ENCODE assay signal across 1 cellular context in the genomic region with DNA sequence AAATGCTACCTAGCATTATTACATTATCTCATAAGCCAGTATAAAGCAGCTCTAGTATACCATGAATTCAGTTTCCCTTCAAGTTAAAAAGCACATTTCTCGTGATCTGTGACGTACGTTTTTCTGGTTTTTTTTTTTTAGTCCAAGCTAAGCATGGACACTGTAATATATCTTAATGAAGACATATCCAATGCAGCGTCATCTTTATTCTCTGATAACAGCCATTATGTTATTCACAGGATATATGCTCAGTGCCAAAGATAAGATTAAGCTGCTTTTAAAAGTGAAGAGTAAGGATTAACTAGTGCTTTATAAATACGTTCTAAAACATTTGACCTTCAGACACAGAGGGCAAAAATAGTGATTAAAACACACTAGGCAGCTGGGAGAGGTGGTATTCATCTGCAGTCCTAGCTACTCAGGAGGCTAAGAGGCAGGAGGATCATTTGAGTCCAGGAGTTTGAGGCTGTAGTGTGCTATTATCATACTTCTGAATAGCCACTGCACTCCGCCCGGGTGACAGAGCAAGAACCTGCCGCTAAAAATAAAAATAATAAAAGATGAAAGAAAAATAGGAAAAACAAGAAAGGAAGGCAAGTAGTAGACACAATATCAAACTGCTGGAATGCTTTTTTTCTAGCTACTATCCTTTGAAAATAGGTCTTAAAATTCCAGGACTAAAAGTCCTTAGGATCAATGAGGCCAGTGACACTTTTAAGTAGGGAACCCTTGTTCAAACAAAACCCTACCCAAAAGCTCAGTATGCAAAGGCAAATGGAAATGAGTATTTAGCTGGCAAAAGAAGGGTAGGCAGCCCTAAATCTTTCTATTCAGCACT.
TF ChIP-seq lines count a peak whose summit lies in the region.

No MANE protein-coding gene starts in this region.

TF ChIP-seq in IMR-90, 13 proteins besides CTCF, POLR2A, EP300 and RAD21:
- no peak for TF ChIP-seq MAZ (IDR thresholded peaks at IDR 0.05; ENCODE audit: borderline replicate concordance, low read depth, low read length)
- TF ChIP-seq MXI1 (IDR thresholded peaks at IDR 0.05; ENCODE audit: borderline replicate concordance, low read depth, low read length), result no peak
- TF ChIP-seq, protein P1, sequence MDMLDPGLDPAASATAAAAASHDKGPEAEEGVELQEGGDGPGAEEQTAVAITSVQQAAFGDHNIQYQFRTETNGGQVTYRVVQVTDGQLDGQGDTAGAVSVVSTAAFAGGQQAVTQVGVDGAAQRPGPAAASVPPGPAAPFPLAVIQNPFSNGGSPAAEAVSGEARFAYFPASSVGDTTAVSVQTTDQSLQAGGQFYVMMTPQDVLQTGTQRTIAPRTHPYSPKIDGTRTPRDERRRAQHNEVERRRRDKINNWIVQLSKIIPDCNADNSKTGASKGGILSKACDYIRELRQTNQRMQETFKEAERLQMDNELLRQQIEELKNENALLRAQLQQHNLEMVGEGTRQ (IDR thresholded peaks at IDR 0.05; ENCODE audit: low read depth, low read length), result no peak
- TF ChIP-seq, protein P2, sequence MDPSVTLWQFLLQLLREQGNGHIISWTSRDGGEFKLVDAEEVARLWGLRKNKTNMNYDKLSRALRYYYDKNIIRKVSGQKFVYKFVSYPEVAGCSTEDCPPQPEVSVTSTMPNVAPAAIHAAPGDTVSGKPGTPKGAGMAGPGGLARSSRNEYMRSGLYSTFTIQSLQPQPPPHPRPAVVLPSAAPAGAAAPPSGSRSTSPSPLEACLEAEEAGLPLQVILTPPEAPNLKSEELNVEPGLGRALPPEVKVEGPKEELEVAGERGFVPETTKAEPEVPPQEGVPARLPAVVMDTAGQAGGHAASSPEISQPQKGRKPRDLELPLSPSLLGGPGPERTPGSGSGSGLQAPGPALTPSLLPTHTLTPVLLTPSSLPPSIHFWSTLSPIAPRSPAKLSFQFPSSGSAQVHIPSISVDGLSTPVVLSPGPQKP (IDR thresholded peaks at IDR 0.05; ENCODE audit: borderline replicate concordance, low read depth, low read length), result no peak
- no peak for TF ChIP-seq CEBPB (IDR thresholded peaks at IDR 0.05; ENCODE audit: low read depth, low read length)
- no peak for TF ChIP-seq CHD1 (IDR thresholded peaks at IDR 0.05; ENCODE audit: low read depth, low read length)
- TF ChIP-seq RFX5 (IDR thresholded peaks at IDR 0.05; ENCODE audit: low read depth, low read length), result no peak
